2 cellular contexts compared by ENCODE assay signal in the genomic region with DNA sequence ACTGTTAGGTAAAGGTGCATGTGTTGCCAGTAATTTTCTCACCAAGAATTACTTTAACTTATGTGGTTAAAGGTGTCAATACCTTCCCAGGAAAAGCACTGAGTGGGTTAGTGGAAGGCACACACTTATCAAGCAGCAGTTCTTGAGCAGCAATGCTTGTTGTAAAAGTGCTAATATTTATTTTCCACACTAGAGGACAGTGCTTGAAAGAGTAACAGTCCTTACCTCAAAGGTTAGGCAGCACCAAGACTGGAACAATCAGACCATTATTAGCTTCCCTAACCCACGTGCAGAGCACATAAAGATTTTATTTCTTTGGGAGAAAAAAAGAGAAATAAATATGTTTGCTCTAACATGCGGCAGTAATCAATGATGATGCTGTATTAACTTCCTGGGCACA.
TF ChIP-seq lines count a peak whose summit lies in the region.

No MANE protein-coding gene starts in this region.

TF ChIP-seq in Ishikawa, 13 proteins besides CTCF, POLR2A, EP300 and RAD21:
- TF ChIP-seq YY1 (IDR thresholded peaks at IDR 0.05; ENCODE audit: low read depth) (no peak), TCF12 (IDR thresholded peaks at IDR 0.05; ENCODE audit: low read depth) (no peak), CEBPB (IDR thresholded peaks at IDR 0.05) (no peak), EGR1 (IDR thresholded peaks at IDR 0.05) (no peak), ZBTB7A (IDR thresholded peaks at IDR 0.05; ENCODE audit: low read depth) (no peak), FOXM1 (IDR thresholded peaks at IDR 0.05; ENCODE audit: borderline replicate concordance, low read depth) (no peak), NFIC (IDR thresholded peaks at IDR 0.05) (no peak), TAF1 (IDR thresholded peaks at IDR 0.05; ENCODE audit: low read depth) (no peak), CREB1 (IDR thresholded peaks at IDR 0.05; ENCODE audit: low read depth) (no peak), TEAD4 (IDR thresholded peaks at IDR 0.05) (no peak)
- TF ChIP-seq, protein P1, sequence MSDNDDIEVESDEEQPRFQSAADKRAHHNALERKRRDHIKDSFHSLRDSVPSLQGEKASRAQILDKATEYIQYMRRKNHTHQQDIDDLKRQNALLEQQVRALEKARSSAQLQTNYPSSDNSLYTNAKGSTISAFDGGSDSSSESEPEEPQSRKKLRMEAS (IDR thresholded peaks at IDR 0.05), result no peak
- TF ChIP-seq, protein P2, sequence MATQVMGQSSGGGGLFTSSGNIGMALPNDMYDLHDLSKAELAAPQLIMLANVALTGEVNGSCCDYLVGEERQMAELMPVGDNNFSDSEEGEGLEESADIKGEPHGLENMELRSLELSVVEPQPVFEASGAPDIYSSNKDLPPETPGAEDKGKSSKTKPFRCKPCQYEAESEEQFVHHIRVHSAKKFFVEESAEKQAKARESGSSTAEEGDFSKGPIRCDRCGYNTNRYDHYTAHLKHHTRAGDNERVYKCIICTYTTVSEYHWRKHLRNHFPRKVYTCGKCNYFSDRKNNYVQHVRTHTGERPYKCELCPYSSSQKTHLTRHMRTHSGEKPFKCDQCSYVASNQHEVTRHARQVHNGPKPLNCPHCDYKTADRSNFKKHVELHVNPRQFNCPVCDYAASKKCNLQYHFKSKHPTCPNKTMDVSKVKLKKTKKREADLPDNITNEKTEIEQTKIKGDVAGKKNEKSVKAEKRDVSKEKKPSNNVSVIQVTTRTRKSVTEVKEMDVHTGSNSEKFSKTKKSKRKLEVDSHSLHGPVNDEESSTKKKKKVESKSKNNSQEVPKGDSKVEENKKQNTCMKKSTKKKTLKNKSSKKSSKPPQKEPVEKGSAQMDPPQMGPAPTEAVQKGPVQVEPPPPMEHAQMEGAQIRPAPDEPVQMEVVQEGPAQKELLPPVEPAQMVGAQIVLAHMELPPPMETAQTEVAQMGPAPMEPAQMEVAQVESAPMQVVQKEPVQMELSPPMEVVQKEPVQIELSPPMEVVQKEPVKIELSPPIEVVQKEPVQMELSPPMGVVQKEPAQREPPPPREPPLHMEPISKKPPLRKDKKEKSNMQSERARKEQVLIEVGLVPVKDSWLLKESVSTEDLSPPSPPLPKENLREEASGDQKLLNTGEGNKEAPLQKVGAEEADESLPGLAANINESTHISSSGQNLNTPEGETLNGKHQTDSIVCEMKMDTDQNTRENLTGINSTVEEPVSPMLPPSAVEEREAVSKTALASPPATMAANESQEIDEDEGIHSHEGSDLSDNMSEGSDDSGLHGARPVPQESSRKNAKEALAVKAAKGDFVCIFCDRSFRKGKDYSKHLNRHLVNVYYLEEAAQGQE (IDR thresholded peaks at IDR 0.05; ENCODE audit: low read depth), result no peak
- TF ChIP-seq, protein P3, sequence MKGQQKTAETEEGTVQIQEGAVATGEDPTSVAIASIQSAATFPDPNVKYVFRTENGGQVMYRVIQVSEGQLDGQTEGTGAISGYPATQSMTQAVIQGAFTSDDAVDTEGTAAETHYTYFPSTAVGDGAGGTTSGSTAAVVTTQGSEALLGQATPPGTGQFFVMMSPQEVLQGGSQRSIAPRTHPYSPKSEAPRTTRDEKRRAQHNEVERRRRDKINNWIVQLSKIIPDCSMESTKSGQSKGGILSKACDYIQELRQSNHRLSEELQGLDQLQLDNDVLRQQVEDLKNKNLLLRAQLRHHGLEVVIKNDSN (IDR thresholded peaks at IDR 0.05), result no peak
TF ChIP-seq in Ishikawa: peak in this region for 0.

TF ChIP-seq in K562, 482 proteins besides CTCF, POLR2A, EP300 and RAD21:
- TF ChIP-seq, protein P4, sequence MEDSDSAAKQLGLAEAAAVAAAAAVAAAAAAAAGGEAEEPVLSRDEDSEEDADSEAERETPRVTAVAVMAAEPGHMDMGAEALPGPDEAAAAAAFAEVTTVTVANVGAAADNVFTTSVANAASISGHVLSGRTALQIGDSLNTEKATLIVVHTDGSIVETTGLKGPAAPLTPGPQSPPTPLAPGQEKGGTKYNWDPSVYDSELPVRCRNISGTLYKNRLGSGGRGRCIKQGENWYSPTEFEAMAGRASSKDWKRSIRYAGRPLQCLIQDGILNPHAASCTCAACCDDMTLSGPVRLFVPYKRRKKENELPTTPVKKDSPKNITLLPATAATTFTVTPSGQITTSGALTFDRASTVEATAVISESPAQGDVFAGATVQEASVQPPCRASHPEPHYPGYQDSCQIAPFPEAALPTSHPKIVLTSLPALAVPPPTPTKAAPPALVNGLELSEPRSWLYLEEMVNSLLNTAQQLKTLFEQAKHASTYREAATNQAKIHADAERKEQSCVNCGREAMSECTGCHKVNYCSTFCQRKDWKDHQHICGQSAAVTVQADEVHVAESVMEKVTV (CRISPR knock-in tag; IDR thresholded peaks at IDR 0.05), result peak; percentile 33; the same call in 1 of the 2 replicates
- no peak for TF ChIP-seq THRAP3 (IDR thresholded peaks at IDR 0.05; ENCODE audit: borderline replicate concordance)
TF ChIP-seq in K562: peak in this region for 1.
